ENCODE assay signal across 9 cellular contexts in genomic region chr13:26929971-26930730, GRCh38.
A peak's percentile ranks its signal among the peaks of the same experiment; 100 is the strongest.
DNase-seq lines count a peak whose midpoint lies in the region; ATAC-seq and TF ChIP-seq lines count a peak whose summit lies in the region.
"Had no signal": no experiment of that assay in that cellular context is flagged by ENCODE, and none has a peak within 500 bp of the region (broad histone marks: within the 10 kb centered on the region; RNA-seq: fewer than 3 reads in every experiment).

No MANE protein-coding gene starts in this region.

- H3K36me3 ChIP-seq in Caco-2 (ENCODE audit: control insufficient read depth, insufficient read depth, low read length): no peaks in the 10 kb centered on the region

- H3K4me3 ChIP-seq in Caco-2 (ENCODE audit: low read depth, low read length): no peak overlapping the region

- intact Hi-C loops in Caco-2 (cut with micrococcal nuclease; ENCODE audit: unreplicated experiment): loop anchor here (1.0 kb wide), 1 partner anchor 223 kb away; no protein-coding TSS in a partner anchor

- CTCF ChIA-PET in Caco-2 (lab: Charles Lee): interaction anchor here (0.6 to 1.6 kb wide), 8 partner anchors 20 to 1618 kb away, joined by 3 to 6 read pairs (median 4); no protein-coding TSS in a partner anchor

- H3K27me3 Mint-ChIP-seq in Caco-2 (ENCODE audit: insufficient read depth, unreplicated experiment): peaks cover 19% of the 10 kb centered on the region
- H3K27me3 Mint-ChIP-seq in central memory CD8-positive, alpha-beta T cell: peaks cover 19% of the 10 kb centered on the region

- H3K9me3 ChIP-seq in Caco-2: no peaks in the 10 kb centered on the region; the same call in 1 of the 2 replicates

- no TSS peak for BruUV-seq in Caco-2 (replicated peaks; lab: Mats Ljungman, UMichigan)

- no peak overlapping the region for H3K27ac Mint-ChIP-seq in Caco-2 (ENCODE audit: unreplicated experiment)
- no peak overlapping the region for H3K27ac Mint-ChIP-seq in central memory CD8-positive, alpha-beta T cell (ENCODE audit: low read depth)
- H3K27ac Mint-ChIP-seq: activated naive CD4-positive, alpha-beta T cell treated with anti-CD3 and anti-CD28 coated beads, Interleukin-2, amount 50 U/mL, for 24 hours had no signal

- TF ChIP-seq CTCF in Caco-2 (IDR thresholded peaks at IDR 0.05; ENCODE audit: insufficient read depth in 1 of 2, low read depth in 1 of 2, low read length in 1 of 2, severe bottlenecking in 1 of 2, unreplicated experiment in 1 of 2): peak; percentile 97 to 98

- POLR2A ChIA-PET in Caco-2 (lab: Charles Lee): no interaction called here

- 0 out of 2 replicates have a peak, but pooled peaks cover 4% of the 10 kb centered on the region for H3K4me1 ChIP-seq in Caco-2

- no peaks in the 10 kb centered on the region for H3K4me1 Mint-ChIP-seq in Caco-2 (ENCODE audit: low read depth, unreplicated experiment)
- H3K4me1 Mint-ChIP-seq in central memory CD8-positive, alpha-beta T cell: no peaks in the 10 kb centered on the region
- H3K4me1 Mint-ChIP-seq: activated naive CD4-positive, alpha-beta T cell treated with anti-CD3 and anti-CD28 coated beads, Interleukin-2, amount 50 U/mL, for 24 hours had no signal

- DNase-seq in Caco-2: peak; percentile 78 to 84
- peak; percentile 82 to 90 for DNase-seq in NCI-H446 (lab: John Stamatoyannopoulos, UW)
- peak; percentile 80 for DNase-seq in activated CD4-positive, CD25-positive, alpha-beta regulatory T cell treated with anti-CD3 and anti-CD28 coated beads, Interleukin-2, amount 50 U/mL, for 72 hours
- peak; percentile 29 to 66 for DNase-seq in central memory CD8-positive, alpha-beta T cell (ENCODE audit: low spot score in 2 of 2)
- peak; percentile 11 for DNase-seq in kidney glomerular epithelial cell (lab: John Stamatoyannopoulos, UW)
- peak; percentile 78 to 83 for DNase-seq in stimulated activated CD4-positive, alpha-beta T cell treated with anti-CD3 and anti-CD28 coated beads, Interleukin-2, amount 100 ng/mL, for 24 hours

- peak; percentile 48 for ATAC-seq in HG02623 (IDR thresholded peaks at IDR 0.05; ENCODE audit: unreplicated experiment)
- ATAC-seq in central memory CD8-positive, alpha-beta T cell (replicated peaks; ENCODE audit: extremely low read depth, poor library complexity, severe bottlenecking): no peak
- ATAC-seq in GM21576 (IDR thresholded peaks at IDR 0.05; ENCODE audit: unreplicated experiment): no peak

- H3K36me3 Mint-ChIP-seq in Caco-2 (ENCODE audit: insufficient read depth, unreplicated experiment): no peaks in the 10 kb centered on the region
- no peaks in the 10 kb centered on the region for H3K36me3 Mint-ChIP-seq in central memory CD8-positive, alpha-beta T cell (ENCODE audit: insufficient read depth)
- H3K36me3 Mint-ChIP-seq: activated naive CD4-positive, alpha-beta T cell treated with anti-CD3 and anti-CD28 coated beads, Interleukin-2, amount 50 U/mL, for 24 hours had no signal

- H3K4me3 Mint-ChIP-seq in Caco-2 (ENCODE audit: unreplicated experiment): peak overlapping the region; percentile 29
- no peak overlapping the region for H3K4me3 Mint-ChIP-seq in central memory CD8-positive, alpha-beta T cell
- H3K4me3 Mint-ChIP-seq: activated naive CD4-positive, alpha-beta T cell treated with anti-CD3 and anti-CD28 coated beads, Interleukin-2, amount 50 U/mL, for 24 hours had no signal

- peaks cover 2% of the 10 kb centered on the region; the same call in 1 of the 2 replicates for H3K27me3 ChIP-seq in Caco-2 (replicated peaks; ENCODE audit: control insufficient read depth, insufficient read depth, low read length)

- peaks cover 10% of the 10 kb centered on the region for H3K9me3 Mint-ChIP-seq in Caco-2 (ENCODE audit: unreplicated experiment)
- H3K9me3 Mint-ChIP-seq in central memory CD8-positive, alpha-beta T cell: no peaks in the 10 kb centered on the region
- H3K9me3 Mint-ChIP-seq: activated naive CD4-positive, alpha-beta T cell treated with anti-CD3 and anti-CD28 coated beads, Interleukin-2, amount 50 U/mL, for 24 hours had no signal

Comparison
In these comparisons a context has a peak if more than half of its experiments do, and no peak if none do; other contexts are left out.
1. DNase-seq: peak in every context shown above with its lines; median percentile 86 in NCI-H446; 81 in Caco-2; 80 in stimulated activated CD4-positive, alpha-beta T cell treated with anti-CD3 and anti-CD28 coated beads, Interleukin-2, amount 100 ng/mL, for 24 hours; 80 in activated CD4-positive, CD25-positive, alpha-beta regulatory T cell treated with anti-CD3 and anti-CD28 coated beads, Interleukin-2, amount 50 U/mL, for 72 hours; 48 in central memory CD8-positive, alpha-beta T cell; 11 in kidney glomerular epithelial cell.